In the genomic region with DNA sequence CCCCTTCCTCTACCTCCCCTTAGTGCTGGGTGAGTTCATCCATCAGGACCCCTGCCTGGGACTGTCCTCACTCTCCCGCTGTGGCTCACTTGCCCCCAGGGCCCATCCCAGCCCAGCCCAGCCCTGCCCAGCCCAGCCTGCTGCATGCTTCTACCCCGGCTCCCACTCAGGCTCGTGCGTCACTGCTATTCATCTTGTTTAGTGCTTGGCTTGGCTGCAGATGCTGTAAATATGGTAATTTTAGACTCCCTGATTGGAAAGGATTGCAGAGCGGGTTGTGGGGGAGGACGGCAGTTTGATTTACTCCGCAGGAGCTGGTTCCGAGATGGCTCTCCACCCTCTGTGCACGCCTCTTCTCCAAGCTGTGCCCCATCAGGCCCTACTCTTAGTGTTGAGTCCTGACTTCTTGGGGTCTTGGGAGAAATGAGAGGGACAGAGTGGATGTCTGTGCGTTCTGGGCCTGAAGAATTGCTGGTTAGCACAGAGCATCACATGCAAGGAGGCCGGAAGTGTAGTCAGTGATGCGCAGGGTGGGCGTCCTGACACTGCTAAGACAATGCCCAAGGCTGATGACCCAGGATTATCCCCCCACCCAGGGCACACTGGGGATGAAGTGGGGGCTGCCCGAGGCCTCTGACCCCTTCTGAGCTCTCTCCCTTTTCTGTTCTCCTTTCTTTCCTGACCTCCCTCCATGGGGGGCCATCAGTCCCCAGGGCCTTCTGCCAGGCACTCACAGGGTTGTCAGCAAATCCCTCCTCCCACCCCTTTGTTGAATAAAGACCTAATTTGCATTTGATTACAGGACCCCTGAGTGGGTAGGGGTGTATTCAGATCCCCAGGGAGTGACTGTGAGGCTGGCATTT, we compare ENCODE assay signal across 8 cellular contexts.
DNase-seq lines count a peak whose midpoint lies in the region; ATAC-seq and TF ChIP-seq lines count a peak whose summit lies in the region.

No MANE protein-coding gene starts in this region.

- no peak overlapping the region for H2AFZ ChIP-seq in mesenchymal stem cell (ENCODE audit: low read depth, low read length)

- H3K4me2 ChIP-seq in mesenchymal stem cell (ENCODE audit: low read length, poor library complexity, severe bottlenecking): no peak overlapping the region

- H3K27ac Mint-ChIP-seq in CD4-positive, alpha-beta T cell: no peak overlapping the region

- TF ChIP-seq CTCF in dorsolateral prefrontal cortex (IDR thresholded peaks at IDR 0.05 in 54 of 56, conservative IDR thresholded peaks at IDR 0.05 in 2 of 56; ENCODE audit: low read depth in 1 of 56, partially characterized antibody in 56 of 56): no peak
- no peak for TF ChIP-seq CTCF in CD4-positive, alpha-beta T cell (IDR thresholded peaks at IDR 0.05)

- peak overlapping the region; percentile 98 for H2BK120ac ChIP-seq in mesenchymal stem cell (ENCODE audit: low read depth, low read length)

- H4K91ac ChIP-seq in mesenchymal stem cell (ENCODE audit: low read length): peak overlapping the region; percentile 98

- H3K4me1 ChIP-seq in mesenchymal stem cell (ENCODE audit: control insufficient read depth, insufficient read depth, low read depth, low read length): peaks cover 32% of the 10 kb centered on the region

- WGBS in mesenchymal stem cell: 9% methylated on average over 11 of the region's 14 CpGs

- H3K36me3 Mint-ChIP-seq in CD4-positive, alpha-beta T cell (ENCODE audit: low read depth): no peaks in the 10 kb centered on the region

- H3K79me1 ChIP-seq in mesenchymal stem cell (replicated peaks; ENCODE audit: low read length, poor library complexity, severe bottlenecking): no peaks in the 10 kb centered on the region

- H3K9ac ChIP-seq in mesenchymal stem cell (ENCODE audit: low read length): peak overlapping the region; percentile 92

- no peak overlapping the region for H3K4me3 ChIP-seq in dorsolateral prefrontal cortex
- peak overlapping the region in 1 of 2 experiments; percentile 42 for H3K4me3 ChIP-seq in mesenchymal stem cell (ENCODE audit: insufficient read depth in 1 of 2, low read depth in 1 of 2, low read length in 2 of 2)

- POLR2A ChIA-PET in CD4-positive, alpha-beta T cell (lab: Charles Lee): no interaction called here

- intact Hi-C loops in dorsolateral prefrontal cortex (cut with DNase I): no loop called here
- intact Hi-C loops in CD4-positive, alpha-beta T cell (cut with DNase I, micrococcal nuclease): no loop called here

- ATAC-seq in CD4-positive, alpha-beta T cell (ENCODE audit: poor library complexity): no peak

- DNase-seq in NCI-H2081 (lab: John Stamatoyannopoulos, UW): peak; percentile 40 to 43
- DNase-seq in NCI-H2081 treated with DMSO at 0.1 percent for 48 hours (lab: John Stamatoyannopoulos, UW): no peak
- peak in 9 of 10 donors; percentile 28 to 88 (median 78) for DNase-seq in dorsolateral prefrontal cortex
- DNase-seq in mesenchymal stem cell: peak; percentile 99
- DNase-seq in ureter (ENCODE audit: low spot score): peak; percentile 92
- no peak for DNase-seq in NOMO-1 treated with dmso at 0.1 percent for 144 hours (lab: John Stamatoyannopoulos, UW; ENCODE audit: unreplicated experiment)
- no peak for DNase-seq in CD4-positive, alpha-beta T cell
- DNase-seq in stimulated activated CD8-positive, alpha-beta memory T cell treated with anti-CD3 and anti-CD28 coated beads, Interleukin-4, amount 100 ng/mL, for 48 hours: no peak

- peak overlapping the region; percentile 81 to 99 for H3K4ac ChIP-seq in mesenchymal stem cell (ENCODE audit: low read depth in 1 of 2, low read length in 2 of 2)

- peak overlapping the region; percentile 95 for H2AK5ac ChIP-seq in mesenchymal stem cell (ENCODE audit: low read length, severe bottlenecking)

- H3K18ac ChIP-seq in mesenchymal stem cell (ENCODE audit: low read depth in 1 of 2, low read length in 2 of 2): peak overlapping the region; percentile 93 to 98

- peaks cover 23% of the 10 kb centered on the region for H3K4me1 Mint-ChIP-seq in CD4-positive, alpha-beta T cell (ENCODE audit: low read depth)

- H3K4me3 Mint-ChIP-seq in CD4-positive, alpha-beta T cell: no peak overlapping the region

- no peaks in the 10 kb centered on the region for H3K9me3 ChIP-seq in mesenchymal stem cell (ENCODE audit: control insufficient read depth, low read length)
- H3K9me3 ChIP-seq in CD4-positive, alpha-beta T cell (ENCODE audit: control insufficient read depth, low read length): no peaks in the 10 kb centered on the region

- H3K27ac ChIP-seq in dorsolateral prefrontal cortex: peak overlapping the region in 57 of 59 donors; percentile 25 to 96 (median 85)
- H3K27ac ChIP-seq in mesenchymal stem cell (ENCODE audit: low read length, poor library complexity, severe bottlenecking): peak overlapping the region; percentile 58
- H3K27ac ChIP-seq in CD4-positive, alpha-beta T cell (ENCODE audit: low read depth, low read length): no peak overlapping the region

- peak overlapping the region; percentile 92 for H4K8ac ChIP-seq in mesenchymal stem cell (ENCODE audit: low read length)

- H2BK12ac ChIP-seq in mesenchymal stem cell (ENCODE audit: low read length in 2 of 2): peak overlapping the region; percentile 88 to 99

- CTCF ChIA-PET in CD4-positive, alpha-beta T cell (lab: Charles Lee): no interaction called here

- H3K23ac ChIP-seq in mesenchymal stem cell (ENCODE audit: low read length in 2 of 2): peak overlapping the region in 1 of 2 experiments; percentile 1

- no peaks in the 10 kb centered on the region for H3K36me3 ChIP-seq in mesenchymal stem cell (ENCODE audit: control insufficient read depth in 1 of 2, insufficient read depth in 2 of 2, low read depth in 1 of 2, low read length in 2 of 2)

- peak overlapping the region; percentile 38 for H2BK15ac ChIP-seq in mesenchymal stem cell (ENCODE audit: low read depth, poor library complexity, severe bottlenecking)

- H3K27me3 Mint-ChIP-seq in CD4-positive, alpha-beta T cell: no peaks in the 10 kb centered on the region

- H3K27me3 ChIP-seq in dorsolateral prefrontal cortex: no peaks in the 10 kb centered on the region
- no peaks in the 10 kb centered on the region for H3K27me3 ChIP-seq in mesenchymal stem cell (ENCODE audit: control insufficient read depth in 1 of 2, insufficient read depth in 1 of 2, low read length in 2 of 2)
- H3K27me3 ChIP-seq in CD4-positive, alpha-beta T cell (ENCODE audit: control insufficient read depth, insufficient read depth, low read length): no peaks in the 10 kb centered on the region

- H2BK5ac ChIP-seq in mesenchymal stem cell (ENCODE audit: low read depth, low read length, poor library complexity, severe bottlenecking): peak overlapping the region; percentile 81

- no peaks in the 10 kb centered on the region for H3K9me3 Mint-ChIP-seq in CD4-positive, alpha-beta T cell

- H3K14ac ChIP-seq in mesenchymal stem cell (ENCODE audit: low read length in 2 of 2): peak overlapping the region in 1 of 2 experiments; percentile 57

Comparison
In these comparisons a context has a peak if more than half of its experiments do, and no peak if none do; other contexts are left out.
1. DNase-seq: peak in NCI-H2081 (2 of 2), dorsolateral prefrontal cortex (9 of 10), mesenchymal stem cell (single experiment) and ureter (single experiment); none in NCI-H2081 treated with DMSO at 0.1 percent for 48 hours (single experiment), NOMO-1 treated with dmso at 0.1 percent for 144 hours (single experiment), CD4-positive, alpha-beta T cell (0 of 10) and stimulated activated CD8-positive, alpha-beta memory T cell treated with anti-CD3 and anti-CD28 coated beads, Interleukin-4, amount 100 ng/mL, for 48 hours (single experiment).